ENCODE assay signal across 23 cellular contexts in genomic region chr1:106290805-106291537, GRCh38.
DNase-seq lines count a peak whose midpoint lies in the region; TF ChIP-seq lines count a peak whose summit lies in the region.
"Had no signal": no experiment of that assay in that cellular context is flagged by ENCODE, and none has a peak within 500 bp of the region (broad histone marks: within the 10 kb centered on the region; RNA-seq: fewer than 3 reads in every experiment).

No MANE protein-coding gene starts in this region.

- no peaks in the 10 kb centered on the region for H3K36me3 Mint-ChIP-seq in mesothelial cell of epicardium
- H3K36me3 Mint-ChIP-seq: CD4-positive, CD25-positive, alpha-beta regulatory T cell had no signal

- H3K27ac Mint-ChIP-seq in mesothelial cell of epicardium = no peak overlapping the region
- H3K27ac Mint-ChIP-seq: activated CD4-positive, alpha-beta memory T cell treated with anti-CD3 and anti-CD28 coated beads, Interleukin-2, amount 10 ng/mL, durations not matched to agents 7 days and 5 days; CD4-positive, CD25-positive, alpha-beta regulatory T cell had no signal

- H3K27me3 Mint-ChIP-seq in mesothelial cell of epicardium (ENCODE audit: low read depth) = no peaks in the 10 kb centered on the region
- H3K27me3 Mint-ChIP-seq: activated CD4-positive, alpha-beta memory T cell treated with anti-CD3 and anti-CD28 coated beads, Interleukin-2, amount 10 ng/mL, durations not matched to agents 7 days and 5 days had no signal

- no peak for TF ChIP-seq CTCF in GM10248 (IDR thresholded peaks at IDR 0.05; ENCODE audit: control extremely low read depth, extremely low read depth, low read depth, missing control alignments)
- TF ChIP-seq CTCF in mesothelial cell of epicardium (IDR thresholded peaks at IDR 0.05; ENCODE audit: unreplicated experiment) = no peak

- DNase-seq in D341Med (ENCODE audit: low spot score) (peak; percentile 9), NCI-H1694 (lab: John Stamatoyannopoulos, UW) (peak; percentile 55), UCSD-AML1 (lab: John Stamatoyannopoulos, UW; ENCODE audit: unreplicated experiment) (peak; percentile 3), left kidney (ENCODE audit: low read depth, low spot score) (peak; percentile 5), NOMO-1 treated with DMSO at 0.1 percent for 48 hours (lab: John Stamatoyannopoulos, UW; ENCODE audit: unreplicated experiment) (no peak), GM10248 (ENCODE audit: extremely low spot score) (no peak), mesothelial cell of epicardium (ENCODE audit: low spot score in 2 of 2, unreplicated experiment in 2 of 2) (no peak)
- DNase-seq in stimulated activated CD4-positive, alpha-beta T cell treated with anti-CD3 and anti-CD28 coated beads, Interleukin-2, amount 100 ng/mL, for 48 hours = no peak
- DNase-seq: activated CD4-positive, alpha-beta memory T cell treated with anti-CD3 and anti-CD28 coated beads, Interleukin-2, amount 10 ng/mL, durations not matched to agents 7 days and 5 days; activated gamma-delta T cell treated with Interleukin-2 at 50 U/mL for 16 hours; activated T-cell treated with anti-CD3 and anti-CD28 coated beads for 4 hours; caudate nucleus; CD4-positive, CD25-positive, alpha-beta regulatory T cell; DMS153; foreskin fibroblast; H7; left ventricle myocardium inferior; NCI-H1417 treated with DMSO at 0.1 percent for 48 hours; stimulated activated CD4-positive, alpha-beta T cell treated with anti-CD3 and anti-CD28 coated beads, Interleukin-2, amount 100 ng/mL, for 24 hours; stimulated activated naive CD8-positive, alpha-beta T cell treated with anti-CD3 and anti-CD28 coated beads, Interleukin-15, Interleukin-2, amounts not matched to agents 100 U/mL and 50 U/mL, for 24 hours; T1000; thyroid gland had no signal

- no peaks in the 10 kb centered on the region for H3K9me3 Mint-ChIP-seq in mesothelial cell of epicardium
- H3K9me3 Mint-ChIP-seq: neural crest cell had no signal

- H3K4me1 Mint-ChIP-seq in mesothelial cell of epicardium = no peaks in the 10 kb centered on the region
- H3K4me1 Mint-ChIP-seq: activated CD4-positive, alpha-beta memory T cell treated with anti-CD3 and anti-CD28 coated beads, Interleukin-2, amount 10 ng/mL, durations not matched to agents 7 days and 5 days; CD4-positive, CD25-positive, alpha-beta regulatory T cell had no signal

- H3K4me3 Mint-ChIP-seq in mesothelial cell of epicardium = no peak overlapping the region
- H3K4me3 Mint-ChIP-seq: activated CD4-positive, alpha-beta memory T cell treated with anti-CD3 and anti-CD28 coated beads, Interleukin-2, amount 10 ng/mL, durations not matched to agents 7 days and 5 days; CD4-positive, CD25-positive, alpha-beta regulatory T cell; neural crest cell had no signal

- CTCF ChIA-PET in GM10248 (lab: Yijun Ruan, JAX) = interaction anchor here (0.9 kb wide), 1 partner anchor 16 kb away, joined by 3 read pairs; no protein-coding TSS in a partner anchor

- POLR2A ChIA-PET in GM10248 (lab: Yijun Ruan, JAX) = no interaction called here

Comparison
In these comparisons a context has a peak if more than half of its experiments do, and no peak if none do; other contexts are left out.
1. DNase-seq: peak in D341Med (single experiment), NCI-H1694 (single experiment), UCSD-AML1 (single experiment) and left kidney (single experiment); none in NOMO-1 treated with DMSO at 0.1 percent for 48 hours (single experiment), stimulated activated CD4-positive, alpha-beta T cell treated with anti-CD3 and anti-CD28 coated beads, Interleukin-2, amount 100 ng/mL, for 48 hours (0 of 2), GM10248 (single experiment) and mesothelial cell of epicardium (0 of 2).